Comparison of ENCODE assay signal across 1 cellular context in the genomic region with DNA sequence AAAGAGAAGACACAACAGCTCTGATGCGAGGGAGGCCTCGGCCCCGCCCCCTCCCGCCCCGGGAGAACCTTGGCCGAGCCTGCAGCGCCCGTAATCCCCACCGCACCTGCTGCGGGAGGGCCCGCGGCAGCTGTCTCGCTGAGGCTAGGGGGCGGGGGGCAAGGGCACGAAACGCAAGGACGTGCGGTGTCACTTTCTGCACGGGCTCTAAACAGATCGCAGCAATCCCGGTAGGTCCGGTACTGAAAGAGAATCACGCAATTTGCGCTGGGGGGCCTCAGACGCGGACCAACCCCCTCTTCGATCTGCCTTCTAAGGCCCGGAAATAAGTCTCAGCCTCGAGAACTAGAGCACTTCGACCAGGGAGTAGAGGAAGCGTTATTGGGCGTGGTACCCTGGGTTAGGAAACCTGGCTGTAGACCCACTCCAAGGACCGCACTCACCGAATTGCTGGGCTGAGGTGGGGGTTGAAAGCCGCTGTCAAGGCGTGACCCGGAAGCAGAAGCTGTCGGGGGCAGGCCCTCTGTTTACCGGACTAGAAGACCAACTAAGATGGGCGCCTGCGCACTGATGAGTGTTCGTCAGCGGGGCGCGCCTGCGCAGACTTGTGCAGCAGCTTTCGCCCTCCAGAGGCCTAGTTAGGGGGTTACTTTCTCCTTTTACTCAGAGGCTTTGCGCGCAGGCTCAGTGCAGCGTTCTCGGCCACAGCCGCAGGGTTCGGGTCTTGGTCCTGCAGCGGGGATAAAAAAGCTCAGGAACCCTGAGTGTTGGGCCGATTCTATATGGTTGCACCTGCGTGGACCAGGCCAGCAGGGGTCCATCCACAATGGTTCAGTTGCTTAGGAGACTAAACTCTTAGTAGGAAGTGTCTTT.
TF ChIP-seq lines count a peak whose summit lies in the region.

A gene with protein sequence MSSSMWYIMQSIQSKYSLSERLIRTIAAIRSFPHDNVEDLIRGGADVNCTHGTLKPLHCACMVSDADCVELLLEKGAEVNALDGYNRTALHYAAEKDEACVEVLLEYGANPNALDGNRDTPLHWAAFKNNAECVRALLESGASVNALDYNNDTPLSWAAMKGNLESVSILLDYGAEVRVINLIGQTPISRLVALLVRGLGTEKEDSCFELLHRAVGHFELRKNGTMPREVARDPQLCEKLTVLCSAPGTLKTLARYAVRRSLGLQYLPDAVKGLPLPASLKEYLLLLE (minus strand): TSS at position 500 of the 873 bp plus-strand sequence. CDS start 4,019 bp downstream, outside the sequence.

TF ChIP-seq in HEK293, 187 proteins besides CTCF, POLR2A, EP300 and RAD21 (continued from another document and continues in another):
- TF ChIP-seq ZNF623 (tag by site-specific recombination; IDR thresholded peaks at IDR 0.05) (no peak), GLIS2 (tag by site-specific recombination; IDR thresholded peaks at IDR 0.05) (peak; percentile 88), ZNF518A (tag by site-specific recombination; conservative IDR thresholded peaks at IDR 0.05; ENCODE audit: low read depth) (peak; percentile 90), ZBTB20 (tag by site-specific recombination; IDR thresholded peaks at IDR 0.05) (peak; percentile 38; the same call in 1 of the 2 replicates), ZEB2 (tag by site-specific recombination; IDR thresholded peaks at IDR 0.05) (peak; percentile 92), ZNF133 (tag by site-specific recombination; IDR thresholded peaks at IDR 0.05) (no peak), SETDB1 (IDR thresholded peaks at IDR 0.05; ENCODE audit: insufficient read length, low read length) (no peak), ZFHX2 (tag by site-specific recombination; conservative IDR thresholded peaks at IDR 0.05) (peak; percentile 27; the same call in 1 of the 2 replicates), KLF1 (tag by site-specific recombination; IDR thresholded peaks at IDR 0.05) (no peak), ZNF621 (tag by site-specific recombination; IDR thresholded peaks at IDR 0.05) (no peak), ZNF19 (tag by site-specific recombination; IDR thresholded peaks at IDR 0.05; ENCODE audit: low read depth) (no peak), ZNF701 (tag by site-specific recombination; IDR thresholded peaks at IDR 0.05) (no peak), ZNF157 (tag by site-specific recombination; IDR thresholded peaks at IDR 0.05) (no peak), ZNF658 (tag by site-specific recombination; IDR thresholded peaks at IDR 0.05) (no peak), GLI4 (tag by site-specific recombination; IDR thresholded peaks at IDR 0.05) (no peak), ZNF391 (tag by site-specific recombination; IDR thresholded peaks at IDR 0.05; ENCODE audit: borderline replicate concordance, low read depth) (0 out of 2 replicates have a peak, but pooled peaks have one; percentile 16), ZNF76 (tag by site-specific recombination; IDR thresholded peaks at IDR 0.05; ENCODE audit: borderline replicate concordance, low read depth) (peak; percentile 41; the same call in 1 of the 2 replicates), ZNF530 (tag by site-specific recombination; IDR thresholded peaks at IDR 0.05; ENCODE audit: low read depth) (no peak), ZNF214 (tag by site-specific recombination; IDR thresholded peaks at IDR 0.05; ENCODE audit: borderline replicate concordance) (no peak), ZNF654 (tag by site-specific recombination; IDR thresholded peaks at IDR 0.05; ENCODE audit: low read depth) (no peak), MZF1 (tag by site-specific recombination; IDR thresholded peaks at IDR 0.05; ENCODE audit: borderline replicate concordance) (0 out of 2 replicates have a peak, but pooled peaks have one; percentile 22), ZNF146 (tag by site-specific recombination; IDR thresholded peaks at IDR 0.05) (no peak), ZNF10 (tag by site-specific recombination; IDR thresholded peaks at IDR 0.05) (peak; percentile 86), ZBTB8A (tag by site-specific recombination; IDR thresholded peaks at IDR 0.05) (peak; percentile 39; the same call in 1 of the 2 replicates), GLI2 (tag by site-specific recombination; IDR thresholded peaks at IDR 0.05; ENCODE audit: borderline replicate concordance, low read depth) (no peak), PRDM2 (tag by site-specific recombination; IDR thresholded peaks at IDR 0.05; ENCODE audit: borderline replicate concordance) (no peak), ZNF571 (tag by site-specific recombination; IDR thresholded peaks at IDR 0.05) (no peak), ZNF132 (tag by site-specific recombination; IDR thresholded peaks at IDR 0.05; ENCODE audit: borderline replicate concordance) (no peak), ZNF747 (tag by site-specific recombination; IDR thresholded peaks at IDR 0.05) (no peak), ZNF174 (tag by site-specific recombination; IDR thresholded peaks at IDR 0.05) (no peak), ZNF37A (tag by site-specific recombination; IDR thresholded peaks at IDR 0.05) (no peak), ZNF501 (tag by site-specific recombination; IDR thresholded peaks at IDR 0.05) (peak; percentile 92), ZNF366 (tag by site-specific recombination; conservative IDR thresholded peaks at IDR 0.05) (no peak), ZNF423 (tag by site-specific recombination; IDR thresholded peaks at IDR 0.05) (no peak), ZBTB48 (tag by site-specific recombination; IDR thresholded peaks at IDR 0.05) (peak; percentile 32; the same call in 1 of the 2 replicates), ZNF660 (tag by site-specific recombination; IDR thresholded peaks at IDR 0.05) (no peak), ZNF792 (tag by site-specific recombination; IDR thresholded peaks at IDR 0.05) (0 out of 2 replicates have a peak, but pooled peaks have one; percentile 29), ZNF175 (tag by site-specific recombination; IDR thresholded peaks at IDR 0.05) (no peak)
- TF ChIP-seq, protein P1, sequence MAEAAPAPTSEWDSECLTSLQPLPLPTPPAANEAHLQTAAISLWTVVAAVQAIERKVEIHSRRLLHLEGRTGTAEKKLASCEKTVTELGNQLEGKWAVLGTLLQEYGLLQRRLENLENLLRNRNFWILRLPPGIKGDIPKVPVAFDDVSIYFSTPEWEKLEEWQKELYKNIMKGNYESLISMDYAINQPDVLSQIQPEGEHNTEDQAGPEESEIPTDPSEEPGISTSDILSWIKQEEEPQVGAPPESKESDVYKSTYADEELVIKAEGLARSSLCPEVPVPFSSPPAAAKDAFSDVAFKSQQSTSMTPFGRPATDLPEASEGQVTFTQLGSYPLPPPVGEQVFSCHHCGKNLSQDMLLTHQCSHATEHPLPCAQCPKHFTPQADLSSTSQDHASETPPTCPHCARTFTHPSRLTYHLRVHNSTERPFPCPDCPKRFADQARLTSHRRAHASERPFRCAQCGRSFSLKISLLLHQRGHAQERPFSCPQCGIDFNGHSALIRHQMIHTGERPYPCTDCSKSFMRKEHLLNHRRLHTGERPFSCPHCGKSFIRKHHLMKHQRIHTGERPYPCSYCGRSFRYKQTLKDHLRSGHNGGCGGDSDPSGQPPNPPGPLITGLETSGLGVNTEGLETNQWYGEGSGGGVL (tag by site-specific recombination; IDR thresholded peaks at IDR 0.05) = peak; percentile 54; the same call in 1 of the 2 replicates
- TF ChIP-seq, protein P2, sequence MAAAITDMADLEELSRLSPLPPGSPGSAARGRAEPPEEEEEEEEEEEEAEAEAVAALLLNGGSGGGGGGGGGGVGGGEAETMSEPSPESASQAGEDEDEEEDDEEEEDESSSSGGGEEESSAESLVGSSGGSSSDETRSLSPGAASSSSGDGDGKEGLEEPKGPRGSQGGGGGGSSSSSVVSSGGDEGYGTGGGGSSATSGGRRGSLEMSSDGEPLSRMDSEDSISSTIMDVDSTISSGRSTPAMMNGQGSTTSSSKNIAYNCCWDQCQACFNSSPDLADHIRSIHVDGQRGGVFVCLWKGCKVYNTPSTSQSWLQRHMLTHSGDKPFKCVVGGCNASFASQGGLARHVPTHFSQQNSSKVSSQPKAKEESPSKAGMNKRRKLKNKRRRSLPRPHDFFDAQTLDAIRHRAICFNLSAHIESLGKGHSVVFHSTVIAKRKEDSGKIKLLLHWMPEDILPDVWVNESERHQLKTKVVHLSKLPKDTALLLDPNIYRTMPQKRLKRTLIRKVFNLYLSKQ (tag by site-specific recombination; IDR thresholded peaks at IDR 0.05; ENCODE audit: borderline replicate concordance) = no peak
- TF ChIP-seq, protein P3, sequence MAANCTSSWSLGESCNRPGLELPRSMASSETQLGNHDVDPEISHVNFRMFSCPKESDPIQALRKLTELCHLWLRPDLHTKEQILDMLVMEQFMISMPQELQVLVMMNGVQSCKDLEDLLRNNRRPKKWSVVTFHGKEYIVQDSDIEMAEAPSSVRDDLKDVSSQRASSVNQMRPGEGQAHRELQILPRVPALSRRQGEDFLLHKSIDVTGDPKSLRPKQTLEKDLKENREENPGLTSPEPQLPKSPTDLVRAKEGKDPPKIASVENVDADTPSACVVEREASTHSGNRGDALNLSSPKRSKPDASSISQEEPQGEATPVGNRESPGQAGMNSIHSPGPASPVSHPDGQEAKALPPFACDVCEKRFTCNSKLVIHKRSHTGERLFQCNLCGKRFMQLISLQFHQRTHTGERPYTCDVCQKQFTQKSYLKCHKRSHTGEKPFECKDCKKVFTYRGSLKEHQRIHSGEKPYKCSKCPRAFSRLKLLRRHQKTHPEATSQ (tag by site-specific recombination; IDR thresholded peaks at IDR 0.05) = no peak
- TF ChIP-seq, protein P4, sequence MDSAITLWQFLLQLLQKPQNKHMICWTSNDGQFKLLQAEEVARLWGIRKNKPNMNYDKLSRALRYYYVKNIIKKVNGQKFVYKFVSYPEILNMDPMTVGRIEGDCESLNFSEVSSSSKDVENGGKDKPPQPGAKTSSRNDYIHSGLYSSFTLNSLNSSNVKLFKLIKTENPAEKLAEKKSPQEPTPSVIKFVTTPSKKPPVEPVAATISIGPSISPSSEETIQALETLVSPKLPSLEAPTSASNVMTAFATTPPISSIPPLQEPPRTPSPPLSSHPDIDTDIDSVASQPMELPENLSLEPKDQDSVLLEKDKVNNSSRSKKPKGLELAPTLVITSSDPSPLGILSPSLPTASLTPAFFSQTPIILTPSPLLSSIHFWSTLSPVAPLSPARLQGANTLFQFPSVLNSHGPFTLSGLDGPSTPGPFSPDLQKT (IDR thresholded peaks at IDR 0.05; ENCODE audit: borderline replicate concordance, low read depth, low read length) = no peak
